Comparison of ENCODE assay signal across 1 cellular context in the genomic region with DNA sequence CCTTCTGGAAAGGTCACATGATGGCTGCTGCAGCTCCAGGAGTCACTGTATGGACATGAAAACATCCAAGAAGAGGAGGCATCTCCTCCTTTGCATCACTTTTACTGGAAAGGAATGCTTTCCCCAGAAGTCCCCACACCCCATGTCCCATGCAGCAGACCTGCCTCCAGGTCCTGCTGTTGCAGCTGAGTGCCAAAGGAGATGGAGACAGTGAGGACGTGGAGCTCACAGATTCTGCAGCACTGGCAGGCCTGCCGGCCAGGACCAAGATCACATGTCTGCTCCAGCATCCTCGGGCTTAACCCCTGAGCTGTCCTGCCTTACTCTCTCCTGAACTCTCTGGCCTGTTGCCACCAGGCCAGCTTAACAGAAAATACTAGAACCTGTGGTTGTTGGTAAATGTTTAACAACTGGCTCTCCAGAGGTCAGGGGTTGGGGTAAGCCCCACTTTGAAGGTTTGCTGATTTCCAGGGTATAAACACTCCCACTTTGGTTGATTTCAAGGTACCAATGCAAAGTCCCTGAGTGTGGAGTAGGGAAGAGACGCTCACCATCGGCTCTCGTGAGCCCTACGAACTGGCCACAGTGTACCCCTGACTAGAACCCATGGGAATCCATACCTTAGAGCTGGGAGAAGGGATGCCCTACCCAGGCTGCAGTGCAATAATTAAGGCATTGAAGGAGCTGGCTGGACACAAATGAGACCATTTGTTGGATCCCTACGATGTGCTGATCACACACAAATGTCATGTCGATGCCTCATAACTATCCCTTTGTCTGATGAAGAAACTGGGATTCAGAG.
TF ChIP-seq lines count a peak whose summit lies in the region.

No MANE protein-coding gene starts in this region.

TF ChIP-seq in A549, 52 proteins besides CTCF, POLR2A, EP300 and RAD21 (continued from another document):
- TF ChIP-seq, protein P1, sequence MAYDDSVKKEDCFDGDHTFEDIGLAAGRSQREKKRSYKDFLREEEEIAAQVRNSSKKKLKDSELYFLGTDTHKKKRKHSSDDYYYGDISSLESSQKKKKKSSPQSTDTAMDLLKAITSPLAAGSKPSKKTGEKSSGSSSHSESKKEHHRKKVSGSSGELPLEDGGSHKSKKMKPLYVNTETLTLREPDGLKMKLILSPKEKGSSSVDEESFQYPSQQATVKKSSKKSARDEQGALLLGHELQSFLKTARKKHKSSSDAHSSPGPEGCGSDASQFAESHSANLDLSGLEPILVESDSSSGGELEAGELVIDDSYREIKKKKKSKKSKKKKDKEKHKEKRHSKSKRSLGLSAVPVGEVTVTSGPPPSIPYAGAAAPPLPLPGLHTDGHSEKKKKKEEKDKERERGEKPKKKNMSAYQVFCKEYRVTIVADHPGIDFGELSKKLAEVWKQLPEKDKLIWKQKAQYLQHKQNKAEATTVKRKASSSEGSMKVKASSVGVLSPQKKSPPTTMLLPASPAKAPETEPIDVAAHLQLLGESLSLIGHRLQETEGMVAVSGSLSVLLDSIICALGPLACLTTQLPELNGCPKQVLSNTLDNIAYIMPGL (CRISPR knock-in tag; IDR thresholded peaks at IDR 0.05; ENCODE audit: borderline replicate concordance) = no peak
- TF ChIP-seq GATA3 (IDR thresholded peaks at IDR 0.05; ENCODE audit: borderline replicate concordance) (no peak), NFE2L2 (conservative IDR thresholded peaks at IDR 0.05; ENCODE audit: low read length) (no peak)
